Comparison of ENCODE assay signal across 22 cellular contexts in genomic region chr20:2612073-2612472, GRCh38.
"Had no signal": no experiment of that assay in that cellular context is flagged by ENCODE, and none has a peak within 500 bp of the region (broad histone marks: within the 10 kb centered on the region; RNA-seq: fewer than 3 reads in every experiment).

No MANE protein-coding gene starts in this region.

- H3K4me3 ChIP-seq: colonic mucosa, coronary artery, dorsolateral prefrontal cortex, esophagus squamous epithelium, gastrocnemius medialis, gastroesophageal sphincter, heart left ventricle, heart right ventricle had no signal

- H3K4me1 ChIP-seq: colonic mucosa, esophagus squamous epithelium, foreskin keratinocyte, gastrocnemius medialis, gastroesophageal sphincter, heart left ventricle, heart right ventricle had no signal

- H3K27me3 ChIP-seq: colonic mucosa, gastrocnemius medialis had no signal

- H3K36me3 ChIP-seq: colonic mucosa, esophagus squamous epithelium, gastrocnemius medialis, gastroesophageal sphincter, heart left ventricle, heart right ventricle had no signal

- H3K27ac ChIP-seq: colonic mucosa, coronary artery, dorsolateral prefrontal cortex, epithelial cell of prostate, esophagus squamous epithelium, foreskin keratinocyte, gastrocnemius medialis, gastroesophageal sphincter, heart left ventricle, heart right ventricle had no signal

- H3K9me3 ChIP-seq: colonic mucosa had no signal

- DNase-seq: colonic mucosa; cortex of kidney; dermis blood vessel endothelial cell; dorsolateral prefrontal cortex; effector CD4-positive, alpha-beta T cell; effector CD8-positive, alpha-beta T cell; effector memory CD4-positive, alpha-beta T cell; effector memory CD8-positive, alpha-beta T cell; endodermal cell; erythroblast; esophagus squamous epithelium; foreskin fibroblast; foreskin keratinocyte; foreskin melanocyte; gastrocnemius medialis; glutamatergic neuron; head of caudate nucleus; heart left ventricle; heart right ventricle had no signal
